Comparison of ENCODE assay signal across 1 cellular context in the genomic region with DNA sequence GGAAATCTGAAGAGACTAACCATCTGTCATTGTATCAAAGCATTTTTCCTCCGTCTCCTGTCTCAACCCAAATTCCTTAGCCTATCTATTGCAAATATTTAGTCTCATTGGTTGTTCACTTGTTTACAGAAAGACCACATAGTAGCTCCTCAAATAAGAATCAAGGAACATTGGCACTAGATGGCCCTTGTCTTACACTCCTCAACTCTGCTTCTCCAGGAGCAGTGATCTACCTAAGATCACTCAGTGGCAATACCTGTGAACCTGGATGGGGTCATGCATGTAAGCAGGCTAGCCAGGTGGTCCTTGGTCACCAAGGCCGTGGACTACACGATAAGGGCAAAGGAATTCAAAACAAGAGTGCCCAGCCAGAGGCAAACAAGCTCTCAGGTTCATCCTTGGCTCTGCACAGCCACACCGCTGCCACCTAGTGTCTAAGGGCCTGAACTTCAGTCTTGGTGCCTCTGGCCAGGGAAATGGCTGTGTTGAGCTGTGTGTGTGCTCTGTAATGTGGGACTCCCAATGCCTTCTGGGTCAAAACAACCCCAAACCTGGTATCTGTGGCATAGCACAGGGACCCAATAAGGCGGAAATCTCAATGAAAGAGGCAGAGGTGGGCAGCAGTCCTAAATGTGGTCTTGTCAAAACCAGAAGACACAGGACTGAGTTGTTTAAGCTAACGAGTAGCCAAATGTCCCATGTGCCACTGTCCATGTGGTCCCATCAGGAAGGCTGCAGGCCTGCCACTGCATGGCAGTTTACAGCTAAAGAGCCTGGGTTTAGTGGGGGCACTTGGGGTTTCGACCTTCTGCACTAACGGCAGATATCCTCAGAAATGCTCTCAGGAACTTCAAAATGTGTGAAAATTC.
TF ChIP-seq lines count a peak whose summit lies in the region.

No MANE protein-coding gene starts in this region.

TF ChIP-seq in HepG2, 621 proteins besides CTCF, POLR2A, EP300 and RAD21 (continued from another document):
- TF ChIP-seq, protein P1, sequence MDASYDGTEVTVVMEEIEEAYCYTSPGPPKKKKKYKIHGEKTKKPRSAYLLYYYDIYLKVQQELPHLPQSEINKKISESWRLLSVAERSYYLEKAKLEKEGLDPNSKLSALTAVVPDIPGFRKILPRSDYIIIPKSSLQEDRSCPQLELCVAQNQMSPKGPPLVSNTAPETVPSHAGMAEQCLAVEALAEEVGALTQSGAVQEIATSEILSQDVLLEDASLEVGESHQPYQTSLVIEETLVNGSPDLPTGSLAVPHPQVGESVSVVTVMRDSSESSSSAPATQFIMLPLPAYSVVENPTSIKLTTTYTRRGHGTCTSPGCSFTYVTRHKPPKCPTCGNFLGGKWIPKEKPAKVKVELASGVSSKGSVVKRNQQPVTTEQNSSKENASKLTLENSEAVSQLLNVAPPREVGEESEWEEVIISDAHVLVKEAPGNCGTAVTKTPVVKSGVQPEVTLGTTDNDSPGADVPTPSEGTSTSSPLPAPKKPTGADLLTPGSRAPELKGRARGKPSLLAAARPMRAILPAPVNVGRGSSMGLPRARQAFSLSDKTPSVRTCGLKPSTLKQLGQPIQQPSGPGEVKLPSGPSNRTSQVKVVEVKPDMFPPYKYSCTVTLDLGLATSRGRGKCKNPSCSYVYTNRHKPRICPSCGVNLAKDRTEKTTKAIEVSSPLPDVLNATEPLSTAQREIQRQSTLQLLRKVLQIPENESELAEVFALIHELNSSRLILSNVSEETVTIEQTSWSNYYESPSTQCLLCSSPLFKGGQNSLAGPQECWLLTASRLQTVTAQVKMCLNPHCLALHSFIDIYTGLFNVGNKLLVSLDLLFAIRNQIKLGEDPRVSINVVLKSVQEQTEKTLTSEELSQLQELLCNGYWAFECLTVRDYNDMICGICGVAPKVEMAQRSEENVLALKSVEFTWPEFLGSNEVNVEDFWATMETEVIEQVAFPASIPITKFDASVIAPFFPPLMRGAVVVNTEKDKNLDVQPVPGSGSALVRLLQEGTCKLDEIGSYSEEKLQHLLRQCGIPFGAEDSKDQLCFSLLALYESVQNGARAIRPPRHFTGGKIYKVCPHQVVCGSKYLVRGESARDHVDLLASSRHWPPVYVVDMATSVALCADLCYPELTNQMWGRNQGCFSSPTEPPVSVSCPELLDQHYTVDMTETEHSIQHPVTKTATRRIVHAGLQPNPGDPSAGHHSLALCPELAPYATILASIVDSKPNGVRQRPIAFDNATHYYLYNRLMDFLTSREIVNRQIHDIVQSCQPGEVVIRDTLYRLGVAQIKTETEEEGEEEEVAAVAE (CRISPR knock-in tag; IDR thresholded peaks at IDR 0.05; ENCODE audit: borderline replicate concordance), result peak; percentile 17; the same call in 1 of the 2 replicates
- TF ChIP-seq, protein P2, sequence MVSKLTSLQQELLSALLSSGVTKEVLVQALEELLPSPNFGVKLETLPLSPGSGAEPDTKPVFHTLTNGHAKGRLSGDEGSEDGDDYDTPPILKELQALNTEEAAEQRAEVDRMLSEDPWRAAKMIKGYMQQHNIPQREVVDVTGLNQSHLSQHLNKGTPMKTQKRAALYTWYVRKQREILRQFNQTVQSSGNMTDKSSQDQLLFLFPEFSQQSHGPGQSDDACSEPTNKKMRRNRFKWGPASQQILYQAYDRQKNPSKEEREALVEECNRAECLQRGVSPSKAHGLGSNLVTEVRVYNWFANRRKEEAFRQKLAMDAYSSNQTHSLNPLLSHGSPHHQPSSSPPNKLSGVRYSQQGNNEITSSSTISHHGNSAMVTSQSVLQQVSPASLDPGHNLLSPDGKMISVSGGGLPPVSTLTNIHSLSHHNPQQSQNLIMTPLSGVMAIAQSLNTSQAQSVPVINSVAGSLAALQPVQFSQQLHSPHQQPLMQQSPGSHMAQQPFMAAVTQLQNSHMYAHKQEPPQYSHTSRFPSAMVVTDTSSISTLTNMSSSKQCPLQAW (CRISPR knock-in tag; IDR thresholded peaks at IDR 0.05), result 0 out of 2 replicates have a peak, but pooled peaks have one; percentile 29
- TF ChIP-seq CCDC6 (CRISPR knock-in tag; IDR thresholded peaks at IDR 0.05) (no peak), ZNF556 (CRISPR knock-in tag; IDR thresholded peaks at IDR 0.05; ENCODE audit: borderline replicate concordance) (peak; percentile 44; the same call in 1 of the 2 replicates), SNAI1 (CRISPR knock-in tag; IDR thresholded peaks at IDR 0.05; ENCODE audit: borderline replicate concordance) (no peak), CHD2 (IDR thresholded peaks at IDR 0.05; ENCODE audit: low read depth, low read length) (no peak), GATAD2A (CRISPR knock-in tag; IDR thresholded peaks at IDR 0.05) (peak; percentile 34; the same call in 1 of the 2 replicates), ZNF598 (CRISPR knock-in tag; IDR thresholded peaks at IDR 0.05; ENCODE audit: borderline replicate concordance) (peak; percentile 58; the same call in 1 of the 2 replicates), ZNF430 (CRISPR knock-in tag; IDR thresholded peaks at IDR 0.05) (no peak), MEIS1 (CRISPR knock-in tag; IDR thresholded peaks at IDR 0.05; ENCODE audit: borderline replicate concordance) (peak; percentile 57; the same call in 1 of the 2 replicates), SMC3 (IDR thresholded peaks at IDR 0.05; ENCODE audit: low read length) (peak; percentile 28; the same call in 1 of the 2 replicates), STAG1 (CRISPR knock-in tag; IDR thresholded peaks at IDR 0.05) (peak; percentile 85), ZNF782 (CRISPR knock-in tag; IDR thresholded peaks at IDR 0.05; ENCODE audit: borderline replicate concordance) (peak; percentile 59; the same call in 1 of the 2 replicates), TBX2 (CRISPR knock-in tag; IDR thresholded peaks at IDR 0.05; ENCODE audit: borderline replicate concordance) (0 out of 2 replicates have a peak, but pooled peaks have one; percentile 15), TEAD3 (CRISPR knock-in tag; optimal IDR thresholded peaks at IDR 0.05; ENCODE audit: borderline replicate concordance) (peak; percentile 66), IRX3 (CRISPR knock-in tag; IDR thresholded peaks at IDR 0.05; ENCODE audit: borderline replicate concordance, low read depth) (no peak), LCORL (IDR thresholded peaks at IDR 0.05) (no peak), LCORL (CRISPR knock-in tag; IDR thresholded peaks at IDR 0.05) (0 out of 2 replicates have a peak, but pooled peaks have one; percentile 26), REXO4 (CRISPR knock-in tag; IDR thresholded peaks at IDR 0.05; ENCODE audit: borderline replicate concordance) (no peak), SPEN (CRISPR knock-in tag; IDR thresholded peaks at IDR 0.05; ENCODE audit: low read depth) (0 out of 2 replicates have a peak, but pooled peaks have one; percentile 13), XRCC5 (optimal IDR thresholded peaks at IDR 0.05; ENCODE audit: low read length) (peak; percentile 57), KDM2A (CRISPR knock-in tag; IDR thresholded peaks at IDR 0.05; ENCODE audit: borderline replicate concordance, low read depth) (0 out of 2 replicates have a peak, but pooled peaks have one; percentile 19), ZMYM4 (CRISPR knock-in tag; IDR thresholded peaks at IDR 0.05) (peak; percentile 40; the same call in 1 of the 2 replicates), RXRA (CRISPR knock-in tag; IDR thresholded peaks at IDR 0.05) (0 out of 2 replicates have a peak, but pooled peaks have one; percentile 25), ZFX (CRISPR knock-in tag; IDR thresholded peaks at IDR 0.05; ENCODE audit: low read depth) (0 out of 2 replicates have a peak, but pooled peaks have one; percentile 20), SALL1 (CRISPR knock-in tag; IDR thresholded peaks at IDR 0.05) (peak; percentile 28), ZNF446 (CRISPR knock-in tag; IDR thresholded peaks at IDR 0.05) (no peak)
- TF ChIP-seq, protein P3, sequence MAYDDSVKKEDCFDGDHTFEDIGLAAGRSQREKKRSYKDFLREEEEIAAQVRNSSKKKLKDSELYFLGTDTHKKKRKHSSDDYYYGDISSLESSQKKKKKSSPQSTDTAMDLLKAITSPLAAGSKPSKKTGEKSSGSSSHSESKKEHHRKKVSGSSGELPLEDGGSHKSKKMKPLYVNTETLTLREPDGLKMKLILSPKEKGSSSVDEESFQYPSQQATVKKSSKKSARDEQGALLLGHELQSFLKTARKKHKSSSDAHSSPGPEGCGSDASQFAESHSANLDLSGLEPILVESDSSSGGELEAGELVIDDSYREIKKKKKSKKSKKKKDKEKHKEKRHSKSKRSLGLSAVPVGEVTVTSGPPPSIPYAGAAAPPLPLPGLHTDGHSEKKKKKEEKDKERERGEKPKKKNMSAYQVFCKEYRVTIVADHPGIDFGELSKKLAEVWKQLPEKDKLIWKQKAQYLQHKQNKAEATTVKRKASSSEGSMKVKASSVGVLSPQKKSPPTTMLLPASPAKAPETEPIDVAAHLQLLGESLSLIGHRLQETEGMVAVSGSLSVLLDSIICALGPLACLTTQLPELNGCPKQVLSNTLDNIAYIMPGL (CRISPR knock-in tag; IDR thresholded peaks at IDR 0.05; ENCODE audit: borderline replicate concordance in 1 of 2, low read depth in 1 of 2), result 0 out of 4 replicates have a peak, but pooled peaks of 1 of the 2 experiments have one; percentile 20
- TF ChIP-seq, protein P4, sequence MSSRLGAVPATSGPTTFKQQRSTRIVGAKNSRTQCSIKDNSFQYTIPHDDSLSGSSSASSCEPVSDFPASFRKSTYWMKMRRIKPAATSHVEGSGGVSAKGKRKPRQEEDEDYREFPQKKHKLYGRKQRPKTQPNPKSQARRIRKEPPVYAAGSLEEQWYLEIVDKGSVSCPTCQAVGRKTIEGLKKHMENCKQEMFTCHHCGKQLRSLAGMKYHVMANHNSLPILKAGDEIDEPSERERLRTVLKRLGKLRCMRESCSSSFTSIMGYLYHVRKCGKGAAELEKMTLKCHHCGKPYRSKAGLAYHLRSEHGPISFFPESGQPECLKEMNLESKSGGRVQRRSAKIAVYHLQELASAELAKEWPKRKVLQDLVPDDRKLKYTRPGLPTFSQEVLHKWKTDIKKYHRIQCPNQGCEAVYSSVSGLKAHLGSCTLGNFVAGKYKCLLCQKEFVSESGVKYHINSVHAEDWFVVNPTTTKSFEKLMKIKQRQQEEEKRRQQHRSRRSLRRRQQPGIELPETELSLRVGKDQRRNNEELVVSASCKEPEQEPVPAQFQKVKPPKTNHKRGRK (CRISPR knock-in tag; IDR thresholded peaks at IDR 0.05), result no peak
